In genomic region chr1:220878223-220879081, GRCh38 we compare ENCODE assay signal across 8 cellular contexts. TPM values are rescaled to one million over a fixed set of nuclear protein-coding genes. Genes with fewer than 3 reads are reported as not detected.
A peak's percentile ranks its signal among the peaks of the same experiment; 100 is the strongest.
DNase-seq lines count a peak whose midpoint lies in the region; ATAC-seq and TF ChIP-seq lines count a peak whose summit lies in the region.

No MANE protein-coding gene starts in this region.

- intact Hi-C loops in right cardiac atrium (cut with DNase I): loop anchor here (5.0 to 10.0 kb wide), 4 partner anchors 324 to 556 kb away; no protein-coding TSS in a partner anchor

- peaks cover 97% of the 10 kb centered on the region for H3K27me3 Mint-ChIP-seq in WTC11 (ENCODE audit: low read depth)

- H3K9ac ChIP-seq in skeletal muscle tissue (ENCODE audit: low read depth in 1 of 3, low read length in 3 of 3): peak overlapping the region; percentile 65 to 91 (median 90)

- no peaks in the 10 kb centered on the region for H3K36me3 Mint-ChIP-seq in WTC11

- WGBS in right cardiac atrium: 15% methylated on average over 41 of the region's 41 CpGs

- peak; percentile 28 for ATAC-seq in HG02938 (IDR thresholded peaks at IDR 0.05; ENCODE audit: unreplicated experiment)
- ATAC-seq in WTC11: no peak
- peak; percentile 2 to 16 for ATAC-seq in right cardiac atrium

- TF ChIP-seq CTCF in GM12864 (IDR thresholded peaks at IDR 0.05; ENCODE audit: low read depth, low read length, missing control alignments) (no peak), WTC11 (IDR thresholded peaks at IDR 0.05) (no peak)

- H3K27ac ChIP-seq in right cardiac atrium (ENCODE audit: low read length) (peak overlapping the region; percentile 88), skeletal muscle tissue (ENCODE audit: low read depth, low read length) (peak overlapping the region; percentile 91)

- no peak for DNase-seq in GM12864 (ENCODE audit: low read depth)
- no peak for DNase-seq in WTC11 (ENCODE audit: low spot score)
- DNase-seq in right cardiac atrium: peak in 2 of 3 donors; percentile 53 to 80
- DNase-seq in effector CD8-positive, alpha-beta T cell (lab: John Stamatoyannopoulos, UW): no peak
- no peak for DNase-seq in NCI-H2107 (lab: John Stamatoyannopoulos, UW)
- DNase-seq in NCI-H510A (lab: John Stamatoyannopoulos, UW): no peak

- H3K4me3 Mint-ChIP-seq in WTC11: peak overlapping the region; percentile 84

- peaks cover 59% of the 10 kb centered on the region for H3K4me1 Mint-ChIP-seq in WTC11

- H3K4me3 ChIP-seq in GM12864 (ENCODE audit: low read depth, low read length) (peak overlapping the region; percentile 67), right cardiac atrium (ENCODE audit: low read length) (peak overlapping the region; percentile 63), skeletal muscle tissue (ENCODE audit: low read length in 3 of 3) (peak overlapping the region; percentile 75 to 84 (median 84))

- H3K9me3 Mint-ChIP-seq in WTC11: no peaks in the 10 kb centered on the region

- no peak overlapping the region for H3K27ac Mint-ChIP-seq in WTC11

- POLR2A ChIA-PET in WTC11 (lab: Charles Lee): interaction anchor here (1.0 to 1.5 kb wide), 2 partner anchors 10 to 130 kb away, joined by 3 to 4 read pairs; partner anchors contain the start of gene MTARC2

- H3K4me1 ChIP-seq in right cardiac atrium (ENCODE audit: control insufficient read depth, insufficient read depth, low read length) (peaks cover 2% of the 10 kb centered on the region), skeletal muscle tissue (ENCODE audit: control insufficient read depth in 3 of 3, insufficient read depth in 3 of 3, low read length in 3 of 3) (peaks cover 18 to 37% (median 27%) of the 10 kb centered on the region in 3 donors)

- peaks cover 7 to 10% (median 7%) of the 10 kb centered on the region in 3 donors for H3K36me3 ChIP-seq in skeletal muscle tissue (ENCODE audit: control insufficient read depth in 3 of 3, insufficient read depth in 3 of 3, low read length in 3 of 3)

- H3K9me3 ChIP-seq in right cardiac atrium (ENCODE audit: control insufficient read depth, low read length) (no peaks in the 10 kb centered on the region), skeletal muscle tissue (ENCODE audit: control insufficient read depth in 3 of 3, low read length in 3 of 3) (no peaks in the 10 kb centered on the region)

- H3K27me3 ChIP-seq in right cardiac atrium (ENCODE audit: control insufficient read depth, insufficient read depth): no peaks in the 10 kb centered on the region
- no peaks in the 10 kb centered on the region for H3K27me3 ChIP-seq in skeletal muscle tissue (ENCODE audit: control insufficient read depth in 3 of 3, insufficient read depth in 3 of 3, low read length in 3 of 3)

- CTCF ChIA-PET in WTC11 (lab: Charles Lee): interaction anchor here (0.7 to 1.7 kb wide), 8 partner anchors 10 to 325 kb away, joined by 3 to 5 read pairs (median 4); partner anchors contain the start of gene MTARC1

TF ChIP-seq in WTC11, 78 proteins besides CTCF, POLR2A, EP300 and RAD21:
- TF ChIP-seq, protein P1, sequence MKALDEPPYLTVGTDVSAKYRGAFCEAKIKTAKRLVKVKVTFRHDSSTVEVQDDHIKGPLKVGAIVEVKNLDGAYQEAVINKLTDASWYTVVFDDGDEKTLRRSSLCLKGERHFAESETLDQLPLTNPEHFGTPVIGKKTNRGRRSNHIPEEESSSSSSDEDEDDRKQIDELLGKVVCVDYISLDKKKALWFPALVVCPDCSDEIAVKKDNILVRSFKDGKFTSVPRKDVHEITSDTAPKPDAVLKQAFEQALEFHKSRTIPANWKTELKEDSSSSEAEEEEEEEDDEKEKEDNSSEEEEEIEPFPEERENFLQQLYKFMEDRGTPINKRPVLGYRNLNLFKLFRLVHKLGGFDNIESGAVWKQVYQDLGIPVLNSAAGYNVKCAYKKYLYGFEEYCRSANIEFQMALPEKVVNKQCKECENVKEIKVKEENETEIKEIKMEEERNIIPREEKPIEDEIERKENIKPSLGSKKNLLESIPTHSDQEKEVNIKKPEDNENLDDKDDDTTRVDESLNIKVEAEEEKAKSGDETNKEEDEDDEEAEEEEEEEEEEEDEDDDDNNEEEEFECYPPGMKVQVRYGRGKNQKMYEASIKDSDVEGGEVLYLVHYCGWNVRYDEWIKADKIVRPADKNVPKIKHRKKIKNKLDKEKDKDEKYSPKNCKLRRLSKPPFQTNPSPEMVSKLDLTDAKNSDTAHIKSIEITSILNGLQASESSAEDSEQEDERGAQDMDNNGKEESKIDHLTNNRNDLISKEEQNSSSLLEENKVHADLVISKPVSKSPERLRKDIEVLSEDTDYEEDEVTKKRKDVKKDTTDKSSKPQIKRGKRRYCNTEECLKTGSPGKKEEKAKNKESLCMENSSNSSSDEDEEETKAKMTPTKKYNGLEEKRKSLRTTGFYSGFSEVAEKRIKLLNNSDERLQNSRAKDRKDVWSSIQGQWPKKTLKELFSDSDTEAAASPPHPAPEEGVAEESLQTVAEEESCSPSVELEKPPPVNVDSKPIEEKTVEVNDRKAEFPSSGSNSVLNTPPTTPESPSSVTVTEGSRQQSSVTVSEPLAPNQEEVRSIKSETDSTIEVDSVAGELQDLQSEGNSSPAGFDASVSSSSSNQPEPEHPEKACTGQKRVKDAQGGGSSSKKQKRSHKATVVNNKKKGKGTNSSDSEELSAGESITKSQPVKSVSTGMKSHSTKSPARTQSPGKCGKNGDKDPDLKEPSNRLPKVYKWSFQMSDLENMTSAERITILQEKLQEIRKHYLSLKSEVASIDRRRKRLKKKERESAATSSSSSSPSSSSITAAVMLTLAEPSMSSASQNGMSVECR (CRISPR knock-in tag; IDR thresholded peaks at IDR 0.05; ENCODE audit: borderline replicate concordance): no peak
- TF ChIP-seq, protein P2, sequence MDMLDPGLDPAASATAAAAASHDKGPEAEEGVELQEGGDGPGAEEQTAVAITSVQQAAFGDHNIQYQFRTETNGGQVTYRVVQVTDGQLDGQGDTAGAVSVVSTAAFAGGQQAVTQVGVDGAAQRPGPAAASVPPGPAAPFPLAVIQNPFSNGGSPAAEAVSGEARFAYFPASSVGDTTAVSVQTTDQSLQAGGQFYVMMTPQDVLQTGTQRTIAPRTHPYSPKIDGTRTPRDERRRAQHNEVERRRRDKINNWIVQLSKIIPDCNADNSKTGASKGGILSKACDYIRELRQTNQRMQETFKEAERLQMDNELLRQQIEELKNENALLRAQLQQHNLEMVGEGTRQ (CRISPR knock-in tag; IDR thresholded peaks at IDR 0.05): peak; percentile 51; the same call in 1 of the 2 replicates

RNA-seq across cellular contexts. Expression of gene HLX, which starts 0.8 kb away (rescaled TPM):
- 0.30 to 0.53 TPM in 2 of 3 replicates, not detected in the other for total RNA-seq in WTC11 (2021)
- 1 to 10 TPM; 4.1 to 9.4 (median 6.9) TPM for total RNA-seq in right cardiac atrium
- polyA plus RNA-seq in right cardiac atrium: 9.7 TPM
- 9.9 TPM for total RNA-seq in skeletal muscle tissue

Comparison
In these comparisons a context has a peak if more than half of its experiments do, and no peak if none do; other contexts are left out.
1. DNase-seq: peak in right cardiac atrium (2 of 3); none in GM12864 (single experiment), WTC11 (single experiment), effector CD8-positive, alpha-beta T cell (single experiment), NCI-H2107 (single experiment) and NCI-H510A (single experiment).
2. Peak in every context shown above with its lines, with median percentiles within 50 percentile points of each other: H3K4me3 ChIP-seq.